27 cellular contexts compared by ENCODE assay signal in the genomic region with DNA sequence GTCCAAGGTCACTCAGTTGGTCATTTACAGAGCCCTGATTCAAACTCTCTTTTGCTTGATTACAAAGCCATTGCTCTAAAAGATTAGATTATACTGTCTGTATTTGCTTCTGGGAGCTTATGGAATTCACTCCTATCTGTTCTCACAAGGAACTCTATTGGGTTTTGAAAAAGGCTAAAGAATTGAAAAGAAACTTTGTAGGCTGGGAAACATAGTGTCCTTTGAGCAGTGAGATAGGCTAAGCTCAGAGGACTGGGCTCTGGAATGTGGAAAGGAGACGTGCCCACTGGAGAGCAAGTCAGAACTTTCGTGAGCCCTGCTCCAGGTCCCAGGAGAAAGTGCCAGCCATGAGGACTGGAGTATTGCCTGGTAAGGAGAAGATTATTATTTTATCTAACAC. TPM values are rescaled to one million over a fixed set of nuclear protein-coding genes. Genes with fewer than 3 reads are reported as not detected.
"Had no signal": no experiment of that assay in that cellular context is flagged by ENCODE, and none has a peak within 500 bp of the region (broad histone marks: within the 10 kb centered on the region; RNA-seq: fewer than 3 reads in every experiment).

A gene (plus strand): TSS at position 301 of the 400 bp plus-strand sequence. CDS start 91,770 bp downstream, outside the sequence.

- H3K9ac ChIP-seq: neural progenitor cell, parathyroid adenoma had no signal

- H3K4me3 Mint-ChIP-seq: natural killer cell; nephron; neural progenitor cell; stimulated activated effector memory CD8-positive, alpha-beta T cell treated with anti-CD3 and anti-CD28 coated beads, Interleukin-12 subunit alpha, Interleukin-12 subunit beta, amount 100 ng/mL, for 72 hours; stimulated activated naive B cell treated with anti-CD40 and anti-IgM and Interleukin-4, amounts not matched to agents 10 μg/mL and 1 μg/mL and 100 μg/mL, for 72 hours; stimulated activated naive CD8-positive, alpha-beta T cell treated with anti-CD3 and anti-CD28 coated beads, Interleukin-15, Interleukin-2, amounts not matched to agents 100 ng/mL and 50 ng/mL, for 24 hours; type B pancreatic cell had no signal

- H3K4me2 ChIP-seq: neural progenitor cell had no signal

- H3K27me3 ChIP-seq: neural progenitor cell, ovary, right lobe of liver, sigmoid colon, stomach, tibial artery, transverse colon, upper lobe of right lung, uterus had no signal

- H3K4me3 ChIP-seq: neural progenitor cell, ovary, psoas muscle, right lobe of liver, sigmoid colon, stomach, tibial artery, transverse colon, upper lobe of right lung, uterus had no signal

- H3K36me3 Mint-ChIP-seq: natural killer cell; neural progenitor cell; stimulated activated effector memory CD8-positive, alpha-beta T cell treated with anti-CD3 and anti-CD28 coated beads, Interleukin-12 subunit alpha, Interleukin-12 subunit beta, amount 100 ng/mL, for 72 hours; stimulated activated naive B cell treated with anti-CD40 and anti-IgM and Interleukin-4, amounts not matched to agents 10 μg/mL and 1 μg/mL and 100 μg/mL, for 72 hours; type B pancreatic cell had no signal

- H3K9me3 Mint-ChIP-seq: natural killer cell; stimulated activated effector memory CD8-positive, alpha-beta T cell treated with anti-CD3 and anti-CD28 coated beads, Interleukin-12 subunit alpha, Interleukin-12 subunit beta, amount 100 ng/mL, for 72 hours; stimulated activated naive B cell treated with anti-CD40 and anti-IgM and Interleukin-4, amounts not matched to agents 10 μg/mL and 1 μg/mL and 100 μg/mL, for 72 hours; stimulated activated naive CD8-positive, alpha-beta T cell treated with anti-CD3 and anti-CD28 coated beads, Interleukin-15, Interleukin-2, amounts not matched to agents 100 ng/mL and 50 ng/mL, for 24 hours; type B pancreatic cell had no signal

- H3K27ac Mint-ChIP-seq: natural killer cell; nephron; neural progenitor cell; progenitor cell of endocrine pancreas; stimulated activated effector memory CD8-positive, alpha-beta T cell treated with anti-CD3 and anti-CD28 coated beads, Interleukin-12 subunit alpha, Interleukin-12 subunit beta, amount 100 ng/mL, for 72 hours; stimulated activated naive B cell treated with anti-CD40 and anti-IgM and Interleukin-4, amounts not matched to agents 10 μg/mL and 1 μg/mL and 100 μg/mL, for 72 hours; stimulated activated naive CD8-positive, alpha-beta T cell treated with anti-CD3 and anti-CD28 coated beads, Interleukin-15, Interleukin-2, amounts not matched to agents 100 ng/mL and 50 ng/mL, for 24 hours; type B pancreatic cell had no signal

- FAIRE-seq: small intestine had no signal

- ATAC-seq: natural killer cell; psoas muscle; right cardiac atrium; right lobe of liver; stimulated activated effector memory CD8-positive, alpha-beta T cell treated with anti-CD3 and anti-CD28 coated beads, Interleukin-12 subunit alpha, Interleukin-12 subunit beta, amount 100 ng/mL, for 72 hours; stimulated activated naive B cell treated with anti-CD40 and anti-IgM and Interleukin-4, amounts not matched to agents 10 μg/mL and 1 μg/mL and 100 μg/mL, for 72 hours; upper lobe of right lung had no signal

- H3K79me2 ChIP-seq: parathyroid adenoma had no signal

- H3K36me3 ChIP-seq: neural progenitor cell, ovary, right lobe of liver, sigmoid colon, stomach, tibial artery, transverse colon, upper lobe of right lung, uterus had no signal

- H3K27ac ChIP-seq: neural progenitor cell, ovary, parathyroid adenoma, psoas muscle, right lobe of liver, sigmoid colon, stomach, tibial artery, transverse colon, upper lobe of right lung, uterus had no signal

- H3K9me3 ChIP-seq: ovary, right lobe of liver, sigmoid colon, stomach, tibial artery, transverse colon, upper lobe of right lung, uterus had no signal

- DNase-seq: natural killer cell; occipital lobe; ovary; posterior cingulate gyrus; psoas muscle; right cardiac atrium; right lobe of liver; sigmoid colon; small intestine; stimulated activated CD4-positive, alpha-beta T cell treated with anti-CD3 and anti-CD28 coated beads, Interleukin-15, amount 100 ng/mL, for 24 hours; stimulated activated CD4-positive, alpha-beta T cell treated with anti-CD3 and anti-CD28 coated beads, Interleukin-2, amount 100 ng/mL, for 24 hours; stimulated activated CD4-positive, alpha-beta T cell treated with anti-CD3 and anti-CD28 coated beads, Interleukin-2, amount 100 ng/mL, for 48 hours; stimulated activated CD4-positive, alpha-beta T cell treated with anti-CD3 and anti-CD28 coated beads, Interleukin-4, amount 100 ng/mL, for 24 hours; stimulated activated naive B cell treated with anti-CD40 and anti-IgM and Interleukin-4, amounts not matched to agents 10 μg/mL and 1 μg/mL and 100 μg/mL, for 72 hours; stimulated activated naive CD4-positive, alpha-beta T cell treated with Interleukin-2 at 50 U/mL for 16 hours; stomach; tibial artery; transverse colon; upper lobe of right lung; uterus had no signal

- H2AFZ ChIP-seq: neural progenitor cell, parathyroid adenoma had no signal

- H3K4me1 Mint-ChIP-seq: natural killer cell; nephron; neural progenitor cell; stimulated activated effector memory CD8-positive, alpha-beta T cell treated with anti-CD3 and anti-CD28 coated beads, Interleukin-12 subunit alpha, Interleukin-12 subunit beta, amount 100 ng/mL, for 72 hours; stimulated activated naive B cell treated with anti-CD40 and anti-IgM and Interleukin-4, amounts not matched to agents 10 μg/mL and 1 μg/mL and 100 μg/mL, for 72 hours had no signal

- H3K27me3 Mint-ChIP-seq: progenitor cell of endocrine pancreas; stimulated activated naive B cell treated with anti-CD40 and anti-IgM and Interleukin-4, amounts not matched to agents 10 μg/mL and 1 μg/mL and 100 μg/mL, for 72 hours; stimulated activated naive CD8-positive, alpha-beta T cell treated with anti-CD3 and anti-CD28 coated beads, Interleukin-15, Interleukin-2, amounts not matched to agents 100 ng/mL and 50 ng/mL, for 24 hours; type B pancreatic cell had no signal

- H3K4me1 ChIP-seq: neural progenitor cell, parathyroid adenoma, psoas muscle, right lobe of liver, stomach, tibial artery, transverse colon, upper lobe of right lung, uterus had no signal

RNA-seq across cellular contexts. Expression of the gene that starts here (rescaled TPM):
- total RNA-seq: natural killer cell, upper lobe of right lung had no signal
- polyA plus RNA-seq: stomach had no signal
